In genomic region chr1:200038987-200039848, GRCh38 we compare ENCODE assay signal across 1 cellular context.
TF ChIP-seq lines count a peak whose summit lies in the region.

No MANE protein-coding gene starts in this region.

TF ChIP-seq in WTC11, 78 proteins besides CTCF, POLR2A, EP300 and RAD21 (continued from another document):
- TF ChIP-seq ZSCAN18 (CRISPR knock-in tag; IDR thresholded peaks at IDR 0.05) (no peak), ZBTB43 (CRISPR knock-in tag; IDR thresholded peaks at IDR 0.05) (0 out of 2 replicates have a peak, but pooled peaks have one; percentile 48), ZNF532 (CRISPR knock-in tag; IDR thresholded peaks at IDR 0.05; ENCODE audit: borderline replicate concordance) (no peak), TEAD4 (CRISPR knock-in tag; IDR thresholded peaks at IDR 0.05) (no peak)
- TF ChIP-seq, protein P1, sequence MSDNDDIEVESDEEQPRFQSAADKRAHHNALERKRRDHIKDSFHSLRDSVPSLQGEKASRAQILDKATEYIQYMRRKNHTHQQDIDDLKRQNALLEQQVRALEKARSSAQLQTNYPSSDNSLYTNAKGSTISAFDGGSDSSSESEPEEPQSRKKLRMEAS (CRISPR knock-in tag; IDR thresholded peaks at IDR 0.05) = 0 out of 2 replicates have a peak, but pooled peaks have one; percentile 15
